In the genomic region with DNA sequence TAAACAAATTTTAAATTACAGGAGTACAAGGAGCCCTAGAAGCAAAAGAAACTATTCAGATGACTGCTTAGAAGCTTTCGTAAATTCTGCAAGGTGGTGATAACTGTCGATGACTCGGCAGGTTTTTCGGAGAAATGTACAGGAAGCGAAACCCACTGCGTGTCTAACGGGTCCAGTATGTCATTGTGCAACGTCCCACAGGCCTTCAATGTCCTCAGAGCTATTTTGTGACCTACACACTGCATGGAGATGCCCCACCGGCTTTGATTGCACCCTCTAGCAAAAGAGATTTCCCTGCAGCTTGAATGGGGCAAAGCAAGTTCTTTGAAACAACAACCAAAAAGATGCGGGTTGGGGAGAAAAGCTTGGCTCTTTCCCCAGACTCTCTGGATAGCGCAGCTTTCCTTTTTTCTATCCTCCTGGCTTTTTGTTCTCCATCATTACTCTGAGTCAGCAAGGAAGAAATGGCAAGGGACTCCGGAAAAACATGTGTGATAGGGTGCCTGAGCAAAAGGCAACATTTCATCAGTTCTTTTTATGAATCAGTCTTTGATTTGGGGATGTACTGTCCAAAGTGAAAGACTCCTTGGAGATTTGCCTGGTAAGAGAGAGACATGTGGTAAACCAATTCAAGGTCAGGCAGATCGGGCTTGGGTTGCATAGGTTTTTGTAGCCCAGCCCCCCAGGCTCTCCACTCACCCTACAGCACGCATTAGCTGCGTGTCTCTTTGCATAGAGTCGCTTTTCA, we compare ENCODE assay signal across 8 cellular contexts.
DNase-seq lines count a peak whose midpoint lies in the region; ATAC-seq and TF ChIP-seq lines count a peak whose summit lies in the region.

No MANE protein-coding gene starts in this region.

- no peaks in the 10 kb centered on the region for H4K20me1 ChIP-seq in hepatocyte (ENCODE audit: insufficient read depth, poor library complexity, severe bottlenecking)

- peak overlapping the region; percentile 93 for H3K27ac Mint-ChIP-seq in activated CD4-positive, alpha-beta T cell treated with anti-CD3 and anti-CD28 coated beads, Interleukin-2, amount 10 ng/mL, durations not matched to agents 7 days and 5 days

- no peaks in the 10 kb centered on the region for H3K36me3 ChIP-seq in hepatocyte (replicated peaks; ENCODE audit: insufficient read depth, low read depth)

- H3K4me3 Mint-ChIP-seq in activated CD4-positive, alpha-beta T cell treated with anti-CD3 and anti-CD28 coated beads, Interleukin-2, amount 10 ng/mL, durations not matched to agents 7 days and 5 days, result peak overlapping the region; percentile 56

- TF ChIP-seq CTCF in GM10266 (IDR thresholded peaks at IDR 0.05; ENCODE audit: control insufficient read depth, insufficient read depth, low read depth, missing control alignments) (no peak), hepatocyte (IDR thresholded peaks at IDR 0.05; ENCODE audit: poor library complexity) (no peak)

- no peak overlapping the region for H3K4me3 ChIP-seq in right cardiac atrium (ENCODE audit: low read length)
- H3K4me3 ChIP-seq in hepatocyte, result no peak overlapping the region

- DNase-seq in GM10266 (ENCODE audit: extremely low spot score), result peak; percentile 16
- DNase-seq in activated CD4-positive, alpha-beta T cell treated with anti-CD3 and anti-CD28 coated beads, Interleukin-2, amount 10 ng/mL, durations not matched to agents 7 days and 5 days, result peak; percentile 55
- DNase-seq in right cardiac atrium, result peak in 2 of 3 donors; percentile 23 to 39
- no peak for DNase-seq in kidney tubule cell (ENCODE audit: low spot score)
- DNase-seq in hepatocyte (ENCODE audit: low spot score), result no peak
- no peak for DNase-seq in COLO668 (lab: John Stamatoyannopoulos, UW; ENCODE audit: unreplicated experiment)

- H3K9me3 Mint-ChIP-seq in activated CD4-positive, alpha-beta T cell treated with anti-CD3 and anti-CD28 coated beads, Interleukin-2, amount 10 ng/mL, durations not matched to agents 7 days and 5 days, result peaks cover 16% of the 10 kb centered on the region

- H3K4me1 ChIP-seq in right cardiac atrium (ENCODE audit: control insufficient read depth, insufficient read depth, low read length) (peaks cover 3% of the 10 kb centered on the region), hepatocyte (ENCODE audit: insufficient read depth) (no peaks in the 10 kb centered on the region)

- no peak overlapping the region for H3K4me2 ChIP-seq in hepatocyte

- H3K36me3 Mint-ChIP-seq in activated CD4-positive, alpha-beta T cell treated with anti-CD3 and anti-CD28 coated beads, Interleukin-2, amount 10 ng/mL, durations not matched to agents 7 days and 5 days (ENCODE audit: low read depth), result peaks cover 3% of the 10 kb centered on the region

- 42% methylated on average over 16 of the region's 16 CpGs for WGBS in right cardiac atrium
- WGBS in hepatocyte (ENCODE audit: low lambda C conversion rate, missing lambda C conversion rate), result 68% methylated on average over 16 of the region's 16 CpGs

- intact Hi-C loops in right cardiac atrium (cut with DNase I), result no loop called here

- POLR2A ChIA-PET in activated CD4-positive, alpha-beta T cell treated with anti-CD3 and anti-CD28 coated beads, Interleukin-2, amount 10 ng/mL, durations not matched to agents 7 days and 5 days (lab: Charles Lee), result interaction anchor here (0.9 to 1.0 kb wide), 2 partner anchors 11 to 129 kb away, joined by 4 read pairs; no protein-coding TSS in a partner anchor

- H3K9me2 ChIP-seq in hepatocyte (replicated peaks; ENCODE audit: insufficient read depth), result no peaks in the 10 kb centered on the region

- H3K27ac ChIP-seq in right cardiac atrium (ENCODE audit: low read length), result no peak overlapping the region
- no peak overlapping the region for H3K27ac ChIP-seq in hepatocyte

- no peaks in the 10 kb centered on the region for H3K27me3 Mint-ChIP-seq in activated CD4-positive, alpha-beta T cell treated with anti-CD3 and anti-CD28 coated beads, Interleukin-2, amount 10 ng/mL, durations not matched to agents 7 days and 5 days

- H3K4me1 Mint-ChIP-seq in activated CD4-positive, alpha-beta T cell treated with anti-CD3 and anti-CD28 coated beads, Interleukin-2, amount 10 ng/mL, durations not matched to agents 7 days and 5 days, result peaks cover 49% of the 10 kb centered on the region

- CTCF ChIA-PET in activated CD4-positive, alpha-beta T cell treated with anti-CD3 and anti-CD28 coated beads, Interleukin-2, amount 10 ng/mL, durations not matched to agents 7 days and 5 days (lab: Charles Lee), result no interaction called here

- no peak overlapping the region for H2AFZ ChIP-seq in hepatocyte

- H3K27me3 ChIP-seq in right cardiac atrium (ENCODE audit: control insufficient read depth, insufficient read depth) (no peaks in the 10 kb centered on the region), hepatocyte (no peaks in the 10 kb centered on the region)

- H3K9me3 ChIP-seq in right cardiac atrium (ENCODE audit: control insufficient read depth, low read length), result no peaks in the 10 kb centered on the region
- H3K9me3 ChIP-seq in hepatocyte (ENCODE audit: low read depth), result no peaks in the 10 kb centered on the region

- ATAC-seq in GM21515 (IDR thresholded peaks at IDR 0.05; ENCODE audit: unreplicated experiment) (peak; percentile 80), HG03575 (IDR thresholded peaks at IDR 0.05; ENCODE audit: extremely low read depth, insufficient number of reproducible peaks, low FRiP score, unreplicated experiment) (peak; percentile 35), right cardiac atrium (peak in 1 of 2 donors; percentile 68)

- H3K79me2 ChIP-seq in hepatocyte, result no peaks in the 10 kb centered on the region

Comparison
In these comparisons a context has a peak if more than half of its experiments do, and no peak if none do; other contexts are left out.
1. DNase-seq: peak in GM10266 (single experiment), activated CD4-positive, alpha-beta T cell treated with anti-CD3 and anti-CD28 coated beads, Interleukin-2, amount 10 ng/mL, durations not matched to agents 7 days and 5 days (single experiment) and right cardiac atrium (2 of 3); none in kidney tubule cell (single experiment), hepatocyte (single experiment) and COLO668 (single experiment).